In genomic region chr7:139232377-139232717, GRCh38 we compare ENCODE assay signal across 8 cellular contexts. TPM values are rescaled to one million over a fixed set of nuclear protein-coding genes. Genes with fewer than 3 reads are reported as not detected.
DNase-seq lines count a peak whose midpoint lies in the region; ATAC-seq, FAIRE-seq and TF ChIP-seq lines count a peak whose summit lies in the region.

No MANE protein-coding gene starts in this region.

- TF ChIP-seq CTCF in CD8-positive, alpha-beta T cell (IDR thresholded peaks at IDR 0.05), result no peak
- TF ChIP-seq CTCF in LNCaP clone FGC (IDR thresholded peaks at IDR 0.05; ENCODE audit: control insufficient read depth, extremely low read depth, insufficient read depth) (no peak), D721Med (IDR thresholded peaks at IDR 0.05; ENCODE audit: insufficient read depth, missing control alignments) (no peak)

- CTCF ChIA-PET in CD8-positive, alpha-beta T cell (lab: Charles Lee), result interaction anchor here (0.7 to 1.3 kb wide), 2 partner anchors 14 to 138 kb away, joined by 3 to 4 read pairs; no protein-coding TSS in a partner anchor

- DNase-seq in CD8-positive, alpha-beta T cell, result peak in 2 of 7 experiments; percentile 8 to 29
- no peak for DNase-seq in LNCaP clone FGC (ENCODE audit: low read depth)
- DNase-seq in central memory CD8-positive, alpha-beta T cell (ENCODE audit: low spot score in 2 of 2), result no peak
- no peak for DNase-seq in DMS114 treated with DMSO at 0.1 percent for 48 hours (lab: John Stamatoyannopoulos, UW; ENCODE audit: unreplicated experiment)
- no peak for DNase-seq in NCI-H1694 treated with DMSO at 0.1 percent for 48 hours (lab: John Stamatoyannopoulos, UW)
- DNase-seq in D721Med (ENCODE audit: insufficient read length, low spot score), result no peak

- no peak for FAIRE-seq in D721Med (lab: Jason Lieb, UNC)

- H3K27me3 Mint-ChIP-seq in CD8-positive, alpha-beta T cell (ENCODE audit: low read depth), result peaks cover 5% of the 10 kb centered on the region
- peaks cover 7% of the 10 kb centered on the region for H3K27me3 Mint-ChIP-seq in central memory CD8-positive, alpha-beta T cell

- H3K4me3 Mint-ChIP-seq in CD8-positive, alpha-beta T cell, result peak overlapping the region; percentile 92
- peak overlapping the region; percentile 98 for H3K4me3 Mint-ChIP-seq in central memory CD8-positive, alpha-beta T cell

- H3K27me3 ChIP-seq in CD8-positive, alpha-beta T cell (ENCODE audit: insufficient read depth, low read length), result no peaks in the 10 kb centered on the region
- no peaks in the 10 kb centered on the region for H3K27me3 ChIP-seq in muscle layer of duodenum (ENCODE audit: low read depth, low read length)

- H3K27ac Mint-ChIP-seq in CD8-positive, alpha-beta T cell, result peak overlapping the region; percentile 86
- H3K27ac Mint-ChIP-seq in central memory CD8-positive, alpha-beta T cell (ENCODE audit: low read depth), result peak overlapping the region; percentile 87

- POLR2A ChIA-PET in CD8-positive, alpha-beta T cell (lab: Charles Lee), result interaction anchor here (0.6 to 2.6 kb wide), 2 partner anchors 99 to 315 kb away, joined by 3 to 6 read pairs; a partner anchor contains a TSS

- no peak overlapping the region for H3K27ac ChIP-seq in CD8-positive, alpha-beta T cell (ENCODE audit: low read depth, low read length)
- no peak overlapping the region for H3K27ac ChIP-seq in muscle layer of duodenum (ENCODE audit: low read length)

- intact Hi-C loops in CD8-positive, alpha-beta T cell (cut with DNase I, micrococcal nuclease), result loop anchor here (5.0 to 10.0 kb wide), 5 partner anchors 110 to 1228 kb away; partner anchors contain the start of genes TRIM24 (in 2 of the 2), CREB3L2 (in 1 of the 2), FMC1 (in 1 of the 2) and ZC3HAV1 (in 1 of the 2)

- peaks cover 38% of the 10 kb centered on the region for H3K4me1 Mint-ChIP-seq in CD8-positive, alpha-beta T cell (ENCODE audit: low read depth)
- H3K4me1 Mint-ChIP-seq in central memory CD8-positive, alpha-beta T cell, result peaks cover 46% of the 10 kb centered on the region

- H3K9me3 ChIP-seq in CD8-positive, alpha-beta T cell (ENCODE audit: low read length), result no peaks in the 10 kb centered on the region
- no peaks in the 10 kb centered on the region for H3K9me3 ChIP-seq in muscle layer of duodenum (ENCODE audit: control insufficient read depth in 1 of 2, low read length in 2 of 2)

- peak overlapping the region; percentile 46 for H3K4me3 ChIP-seq in CD8-positive, alpha-beta T cell (ENCODE audit: low read depth, low read length)
- peak overlapping the region; percentile 82 for H3K4me3 ChIP-seq in LNCaP clone FGC (ENCODE audit: low read depth, low read length)
- H3K4me3 ChIP-seq in muscle layer of duodenum (ENCODE audit: low read depth in 1 of 2, low read length in 2 of 2), result peak overlapping the region; percentile 66 to 92

- ATAC-seq in CD8-positive, alpha-beta T cell, result peak; percentile 9
- no peak for ATAC-seq in central memory CD8-positive, alpha-beta T cell (replicated peaks; ENCODE audit: extremely low read depth, poor library complexity, severe bottlenecking)
- ATAC-seq in HG03565 (IDR thresholded peaks at IDR 0.05; ENCODE audit: unreplicated experiment), result no peak

- peaks cover 1% of the 10 kb centered on the region for H3K36me3 ChIP-seq in CD8-positive, alpha-beta T cell (ENCODE audit: insufficient read depth, low read length)
- H3K36me3 ChIP-seq in muscle layer of duodenum (ENCODE audit: control insufficient read depth in 1 of 2, insufficient read depth in 2 of 2, low read length in 2 of 2), result peaks cover 0 to 12% of the 10 kb centered on the region in 2 donors

- H3K4me1 ChIP-seq in CD8-positive, alpha-beta T cell (ENCODE audit: insufficient read depth, low read length), result peaks cover 20% of the 10 kb centered on the region
- peaks cover 0 to 13% of the 10 kb centered on the region in 2 donors for H3K4me1 ChIP-seq in muscle layer of duodenum (ENCODE audit: control insufficient read depth in 1 of 2, insufficient read depth in 2 of 2, low read length in 2 of 2)

- H3K36me3 Mint-ChIP-seq in CD8-positive, alpha-beta T cell, result peaks cover 16% of the 10 kb centered on the region
- peaks cover 18% of the 10 kb centered on the region for H3K36me3 Mint-ChIP-seq in central memory CD8-positive, alpha-beta T cell (ENCODE audit: insufficient read depth)

- no peaks in the 10 kb centered on the region for H3K9me3 Mint-ChIP-seq in CD8-positive, alpha-beta T cell
- no peaks in the 10 kb centered on the region for H3K9me3 Mint-ChIP-seq in central memory CD8-positive, alpha-beta T cell

RNA-seq across cellular contexts. Expression of gene UBN2, which starts 1.3 kb away (rescaled TPM):
- 10 to 100 TPM; 12.2 to 13.0 TPM for total RNA-seq in CD8-positive, alpha-beta T cell
